Comparison of ENCODE assay signal across 10 cellular contexts in the genomic region with DNA sequence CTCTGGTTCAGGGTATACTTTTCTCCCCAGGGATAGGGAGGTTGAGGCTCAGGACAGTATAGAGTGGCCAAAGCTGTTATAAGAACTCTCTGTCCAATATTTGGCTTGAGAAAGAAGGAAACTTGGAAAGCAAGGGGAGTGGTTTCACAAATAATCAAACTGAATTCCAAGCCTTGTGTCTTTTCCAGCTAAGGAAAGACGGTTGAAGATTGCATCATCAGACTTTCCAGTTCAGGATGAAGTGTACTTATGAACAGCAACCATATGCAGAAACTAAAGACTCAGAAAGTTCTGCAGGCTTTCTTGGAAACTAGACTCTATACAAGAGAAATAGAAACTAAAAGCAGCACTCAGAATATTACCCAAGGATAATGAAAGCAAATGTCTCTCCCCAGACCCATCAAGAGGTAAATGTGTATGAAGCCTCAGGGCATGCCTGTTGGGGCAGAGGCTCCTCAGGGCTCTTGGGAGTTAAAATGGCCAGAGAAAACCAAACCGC. TPM values are rescaled to one million over a fixed set of nuclear protein-coding genes. Genes with fewer than 3 reads are reported as not detected.
DNase-seq lines count a peak whose midpoint lies in the region; ATAC-seq and TF ChIP-seq lines count a peak whose summit lies in the region.
"Had no signal": no experiment of that assay in that cellular context is flagged by ENCODE, and none has a peak within 500 bp of the region (broad histone marks: within the 10 kb centered on the region; RNA-seq: fewer than 3 reads in every experiment).

No MANE protein-coding gene starts in this region.

- CTCF ChIA-PET in HEK293T (lab: Yijun Ruan, JAX) = no interaction called here
- CTCF ChIA-PET in naive thymus-derived CD4-positive, alpha-beta T cell (lab: Charles Lee) = no interaction called here

- H3K27me3 Mint-ChIP-seq in naive thymus-derived CD4-positive, alpha-beta T cell = peaks cover 0 to 16% (median 8%) of the 10 kb centered on the region in 5 donors

- H3K27ac Mint-ChIP-seq in naive thymus-derived CD4-positive, alpha-beta T cell = peak overlapping the region in 4 of 9 donors; percentile 14 to 86 (median 42)

- no peaks in the 10 kb centered on the region for H3K9me3 ChIP-seq in DND-41 (ENCODE audit: insufficient read depth, low read length, severe bottlenecking)
- H3K9me3 ChIP-seq in MG63 = no peaks in the 10 kb centered on the region
- H3K9me3 ChIP-seq in naive thymus-derived CD4-positive, alpha-beta T cell (ENCODE audit: control insufficient read depth in 2 of 3, low read length in 3 of 3) = no peaks in the 10 kb centered on the region
- H3K9me3 ChIP-seq: thoracic aorta had no signal

- no peaks in the 10 kb centered on the region for H3K36me3 ChIP-seq in DND-41 (ENCODE audit: insufficient read depth, low read length)
- no peaks in the 10 kb centered on the region for H3K36me3 ChIP-seq in MG63
- H3K36me3 ChIP-seq in naive thymus-derived CD4-positive, alpha-beta T cell (ENCODE audit: control insufficient read depth in 2 of 3, insufficient read depth in 3 of 3, low read length in 3 of 3) = no peaks in the 10 kb centered on the region
- H3K36me3 ChIP-seq: thoracic aorta had no signal

- H4K20me1 ChIP-seq in DND-41 (ENCODE audit: insufficient read depth, low read length) = no peaks in the 10 kb centered on the region

- H3K27ac ChIP-seq in DND-41 (ENCODE audit: low read length) = no peak overlapping the region
- no peak overlapping the region for H3K27ac ChIP-seq in naive thymus-derived CD4-positive, alpha-beta T cell (ENCODE audit: low read depth, low read length)
- H3K27ac ChIP-seq: thoracic aorta had no signal

- peaks cover 0 to 13% (median 0%) of the 10 kb centered on the region in 5 donors for H3K36me3 Mint-ChIP-seq in naive thymus-derived CD4-positive, alpha-beta T cell

- H3K79me2 ChIP-seq in DND-41 (ENCODE audit: insufficient read depth, low read length) = no peaks in the 10 kb centered on the region

- DNase-seq in DND-41 (no peak), MG63 (no peak), fibroblast of villous mesenchyme (ENCODE audit: low read depth) (peak; percentile 73), HEK293T (ENCODE audit: extremely low spot score) (no peak), DMS153 (lab: John Stamatoyannopoulos, UW) (no peak), GDM1 (lab: John Stamatoyannopoulos, UW) (no peak)
- DNase-seq in naive thymus-derived CD4-positive, alpha-beta T cell = no peak

- peaks cover 18% of the 10 kb centered on the region for H3K27me3 ChIP-seq in DND-41 (ENCODE audit: insufficient read depth, low read length, poor library complexity)
- peaks cover 4% of the 10 kb centered on the region; the same call in 1 of the 2 replicates for H3K27me3 ChIP-seq in MG63
- no peaks in the 10 kb centered on the region for H3K27me3 ChIP-seq in naive thymus-derived CD4-positive, alpha-beta T cell (ENCODE audit: control insufficient read depth in 2 of 2, insufficient read depth in 2 of 2, low read length in 2 of 2)

- H3K4me3 Mint-ChIP-seq in naive thymus-derived CD4-positive, alpha-beta T cell = peak overlapping the region in 3 of 10 donors; percentile 10 to 62 (median 18)

- intact Hi-C loops in naive thymus-derived CD4-positive, alpha-beta T cell (cut with micrococcal nuclease) = no loop called here

- TF ChIP-seq CTCF in DND-41 (IDR thresholded peaks at IDR 0.05; ENCODE audit: borderline replicate concordance, extremely low read depth, low read length, poor library complexity, severe bottlenecking) = no peak
- no peak for TF ChIP-seq CTCF in fibroblast of villous mesenchyme (IDR thresholded peaks at IDR 0.05; ENCODE audit: insufficient read depth, low read depth, low read length)

- no peak overlapping the region for H3K9ac ChIP-seq in DND-41 (ENCODE audit: low read depth, low read length)

- H3K4me1 Mint-ChIP-seq in naive thymus-derived CD4-positive, alpha-beta T cell = peaks cover 5 to 45% (median 18%) of the 10 kb centered on the region in 7 donors

- H3K4me3 ChIP-seq in DND-41 (ENCODE audit: low read depth in 1 of 2, low read length in 2 of 2) = no peak overlapping the region
- H3K4me3 ChIP-seq in MG63 = peak overlapping the region; percentile 25
- H3K4me3 ChIP-seq in fibroblast of villous mesenchyme (ENCODE audit: low read depth, low read length) = peak overlapping the region; percentile 47
- no peak overlapping the region for H3K4me3 ChIP-seq in naive thymus-derived CD4-positive, alpha-beta T cell (ENCODE audit: low read length)
- H3K4me3 ChIP-seq: thoracic aorta had no signal

- H3K9me3 Mint-ChIP-seq in naive thymus-derived CD4-positive, alpha-beta T cell = peaks cover 0 to 10% (median 0%) of the 10 kb centered on the region in 11 donors

- ATAC-seq in DND-41 (ENCODE audit: insufficient read depth, low read depth) (peak; percentile 96), GM21381 (IDR thresholded peaks at IDR 0.05; ENCODE audit: unreplicated experiment) (peak; percentile 94)
- ATAC-seq in naive thymus-derived CD4-positive, alpha-beta T cell = no peak

- H3K4me1 ChIP-seq in DND-41 (ENCODE audit: insufficient read depth, low read length) = 0 out of 2 replicates have a peak, but pooled peaks cover 3% of the 10 kb centered on the region
- H3K4me1 ChIP-seq in naive thymus-derived CD4-positive, alpha-beta T cell (ENCODE audit: control insufficient read depth in 2 of 2, insufficient read depth in 2 of 2, low read length in 2 of 2) = peaks cover 0 to 7% of the 10 kb centered on the region in 2 donors

- POLR2A ChIA-PET in HEK293T (lab: Yijun Ruan, JAX) = no interaction called here
- POLR2A ChIA-PET in naive thymus-derived CD4-positive, alpha-beta T cell (lab: Charles Lee) = no interaction called here

- no peak overlapping the region for H3K4me2 ChIP-seq in DND-41 (ENCODE audit: insufficient read depth, low read length)

- H2AFZ ChIP-seq in DND-41 (ENCODE audit: low read depth, low read length) = no peak overlapping the region

TF ChIP-seq in HEK293T, 16 proteins besides CTCF, POLR2A, EP300 and RAD21:
- no peak for TF ChIP-seq ARNT (IDR thresholded peaks at IDR 0.05)
- TF ChIP-seq FOXK2 (IDR thresholded peaks at IDR 0.05) = no peak
- TF ChIP-seq ELF4 (IDR thresholded peaks at IDR 0.05) = no peak
- TF ChIP-seq CTBP1 (IDR thresholded peaks at IDR 0.05; ENCODE audit: borderline replicate concordance) = no peak
- TF ChIP-seq ZNF384 (IDR thresholded peaks at IDR 0.05) = no peak
- no peak for TF ChIP-seq LEF1 (IDR thresholded peaks at IDR 0.05; ENCODE audit: borderline replicate concordance)
- TF ChIP-seq TARDBP (IDR thresholded peaks at IDR 0.05) = no peak
- no peak for TF ChIP-seq L3MBTL2 (conservative IDR thresholded peaks at IDR 0.05)
- TF ChIP-seq BHLHE40 (IDR thresholded peaks at IDR 0.05; ENCODE audit: borderline replicate concordance) = no peak
- TF ChIP-seq HDGF (IDR thresholded peaks at IDR 0.05; ENCODE audit: borderline replicate concordance) = no peak
- no peak for TF ChIP-seq SUZ12 (IDR thresholded peaks at IDR 0.05)
- no peak for TF ChIP-seq SP1 (IDR thresholded peaks at IDR 0.05)

RNA-seq across cellular contexts. Expression of gene RAMP3, which starts 46.4 kb away (rescaled TPM):
- total RNA-seq in MG63 (2014; rRNA removed; shearing (Covaris generic); ENCODE audit: low replicate concordance) = not detected in 2 replicates
- not detected in 2 replicates for total RNA-seq in fibroblast of villous mesenchyme
- total RNA-seq in naive thymus-derived CD4-positive, alpha-beta T cell = under 1 TPM in 1 of 5 experiments, not detected in 4; 0.39 TPM
- polyA plus RNA-seq in naive thymus-derived CD4-positive, alpha-beta T cell = not detected
- total RNA-seq: glomerular endothelial cell had no signal

Comparison
In these comparisons a context has a peak if more than half of its experiments do, and no peak if none do; other contexts are left out.
1. H3K4me3 ChIP-seq: peak in MG63 (single experiment) and fibroblast of villous mesenchyme (single experiment); none in DND-41 (0 of 2) and naive thymus-derived CD4-positive, alpha-beta T cell (single experiment).